ENCODE assay signal across 8 cellular contexts in the genomic region with DNA sequence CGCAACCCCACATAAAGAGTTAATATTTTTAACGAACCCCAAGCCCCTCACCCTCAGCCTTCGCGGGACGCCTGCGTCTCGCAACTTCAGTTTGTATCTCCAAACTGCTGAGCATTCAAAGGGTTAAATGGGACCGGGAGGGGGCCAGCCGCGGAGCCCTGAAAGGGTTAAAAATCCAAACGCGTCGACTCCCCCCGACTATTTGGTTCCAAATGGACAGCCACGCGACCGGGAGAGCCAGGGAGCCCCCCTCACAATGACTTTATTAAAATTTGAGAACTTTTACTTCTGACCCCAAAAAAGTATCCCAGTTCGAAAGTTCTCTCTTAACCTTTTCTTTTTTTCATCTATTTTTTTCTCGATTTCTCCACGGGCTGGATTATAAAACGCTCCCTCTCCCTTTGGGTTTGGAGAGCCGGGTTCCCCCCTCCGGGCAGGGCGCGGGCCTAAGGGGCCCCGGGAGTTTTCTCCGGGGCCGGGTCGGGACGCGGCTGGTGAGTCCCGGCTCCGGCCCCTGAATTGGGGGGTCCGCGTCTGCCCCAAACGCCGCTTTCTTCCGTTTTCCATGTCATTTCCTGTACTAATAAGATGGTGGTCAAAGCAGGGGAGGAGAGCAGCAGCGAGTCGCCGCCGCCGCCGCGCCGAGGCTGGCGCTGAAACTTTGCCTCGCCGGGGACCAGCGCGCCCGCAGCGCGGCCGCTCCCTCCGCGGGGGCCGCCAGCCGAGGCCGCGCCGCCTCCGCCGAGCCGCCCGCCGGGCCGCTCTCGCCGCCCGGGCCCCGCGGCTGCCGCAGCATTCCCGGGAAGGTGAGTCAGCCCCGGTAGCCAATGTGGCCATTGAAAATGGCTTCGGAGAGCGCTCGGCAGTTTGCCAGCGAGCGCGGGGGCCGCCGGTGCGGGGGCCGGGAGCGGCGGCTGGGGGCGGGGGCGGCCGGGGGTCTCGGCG. TPM values are rescaled to one million over a fixed set of nuclear protein-coding genes. Genes with fewer than 3 reads are reported as not detected.
DNase-seq lines count a peak whose midpoint lies in the region; ATAC-seq and TF ChIP-seq lines count a peak whose summit lies in the region.

A gene (plus strand): TSS at position 568 of the 945 bp plus-strand sequence. CDS start 35,128 bp downstream, outside the sequence.

- H3K4me3 Mint-ChIP-seq in stimulated activated naive CD8-positive, alpha-beta T cell treated with anti-CD3 and anti-CD28 coated beads, Interleukin-15, amount 100 ng/mL, for 72 hours = peak within 1 kb of the TSS; percentile 91 to 94

- peak within 1 kb of the TSS; percentile 94 to 97 for H3K27ac Mint-ChIP-seq in stimulated activated naive CD8-positive, alpha-beta T cell treated with anti-CD3 and anti-CD28 coated beads, Interleukin-15, amount 100 ng/mL, for 72 hours

- DNase-seq in AG09309 (ENCODE audit: low read depth) = peak; percentile 27
- peak; percentile 55 to 84 for DNase-seq in NCI-H446 (lab: John Stamatoyannopoulos, UW)
- peak; percentile 69 for DNase-seq in activated CD8-positive, alpha-beta memory T cell treated with anti-CD3 and anti-CD28 coated beads, Interleukin-2, amount 50 U/mL, for 4 hours
- DNase-seq in esophagus squamous epithelium (lab: John Stamatoyannopoulos, UW) = no peak
- peak; percentile 42 to 50 for DNase-seq in stimulated activated naive CD8-positive, alpha-beta T cell treated with anti-CD3 and anti-CD28 coated beads, Interleukin-15, amount 100 ng/mL, for 72 hours

- TF ChIP-seq CTCF in AG09309 (IDR thresholded peaks at IDR 0.05; ENCODE audit: control insufficient read depth, insufficient read depth, low read depth, low read length, missing control alignments) (no peak), esophagus squamous epithelium (IDR thresholded peaks at IDR 0.05) (no peak)

- intact Hi-C loops in esophagus squamous epithelium (cut with DNase I) = no loop called here

- H3K27me3 Mint-ChIP-seq in stimulated activated naive CD8-positive, alpha-beta T cell treated with anti-CD3 and anti-CD28 coated beads, Interleukin-15, amount 100 ng/mL, for 72 hours = peaks cover 39% of the 10 kb centered on the region

- H3K9me3 Mint-ChIP-seq in stimulated activated naive CD8-positive, alpha-beta T cell treated with anti-CD3 and anti-CD28 coated beads, Interleukin-15, amount 100 ng/mL, for 72 hours = peaks cover 4 to 10% of the 10 kb centered on the region in 2 donors

- H3K4me1 Mint-ChIP-seq in stimulated activated naive CD8-positive, alpha-beta T cell treated with anti-CD3 and anti-CD28 coated beads, Interleukin-15, amount 100 ng/mL, for 72 hours = peaks cover 47% of the 10 kb centered on the region

- peak; percentile 50 for ATAC-seq in GM18511 (IDR thresholded peaks at IDR 0.05; ENCODE audit: unreplicated experiment)
- peak; percentile 39 for ATAC-seq in HG03025 (IDR thresholded peaks at IDR 0.05; ENCODE audit: low FRiP score, unreplicated experiment)
- ATAC-seq in stimulated activated naive CD8-positive, alpha-beta T cell treated with anti-CD3 and anti-CD28 coated beads, Interleukin-15, amount 100 ng/mL, for 72 hours = peak; percentile 50

- WGBS in esophagus squamous epithelium, 2 donors = 1 to 2% methylated on average over 27 to 35 of the region's 93 CpGs

- peak in 2 of 4 donors; percentile 4 to 46 for TF ChIP-seq POLR2A in esophagus squamous epithelium (IDR thresholded peaks at IDR 0.05)

- H3K9me3 ChIP-seq in esophagus squamous epithelium (no peaks in the 10 kb centered on the region), muscle layer of duodenum (ENCODE audit: control insufficient read depth in 1 of 2, low read length in 2 of 2) (no peaks in the 10 kb centered on the region)

- H3K27me3 ChIP-seq in esophagus squamous epithelium = no peaks in the 10 kb centered on the region
- H3K27me3 ChIP-seq in muscle layer of duodenum (ENCODE audit: low read depth, low read length) = no peaks in the 10 kb centered on the region

- H3K27ac ChIP-seq in esophagus squamous epithelium = peak within 1 kb of the TSS; percentile 91 to 99 (median 98)
- H3K27ac ChIP-seq in muscle layer of duodenum (ENCODE audit: low read length) = peak within 1 kb of the TSS; percentile 93

- H3K4me3 ChIP-seq in AG09309 (ENCODE audit: control insufficient read depth, low read depth, low read length) (peak within 1 kb of the TSS; percentile 80), esophagus squamous epithelium (peak within 1 kb of the TSS; percentile 67 to 94 (median 76)), muscle layer of duodenum (ENCODE audit: low read depth in 1 of 2, low read length in 2 of 2) (peak within 1 kb of the TSS; percentile 74 to 95)

- H3K36me3 ChIP-seq in esophagus squamous epithelium (no peaks in the 10 kb centered on the region), muscle layer of duodenum (ENCODE audit: control insufficient read depth in 1 of 2, insufficient read depth in 2 of 2, low read length in 2 of 2) (no peaks in the 10 kb centered on the region)

- peaks cover 13 to 28% (median 18%) of the 10 kb centered on the region in 3 donors for H3K4me1 ChIP-seq in esophagus squamous epithelium
- peaks cover 15 to 24% of the 10 kb centered on the region in 2 donors for H3K4me1 ChIP-seq in muscle layer of duodenum (ENCODE audit: control insufficient read depth in 1 of 2, insufficient read depth in 2 of 2, low read length in 2 of 2)

RNA-seq across cellular contexts. Expression of the gene that starts here (rescaled TPM):
- 10 to 100 TPM in 1 of 4 donors, 1 to 10 TPM in 3; 3.9 to 13.9 (median 5.1) TPM for total RNA-seq in esophagus squamous epithelium
